11 cellular contexts compared by ENCODE assay signal in the genomic region with DNA sequence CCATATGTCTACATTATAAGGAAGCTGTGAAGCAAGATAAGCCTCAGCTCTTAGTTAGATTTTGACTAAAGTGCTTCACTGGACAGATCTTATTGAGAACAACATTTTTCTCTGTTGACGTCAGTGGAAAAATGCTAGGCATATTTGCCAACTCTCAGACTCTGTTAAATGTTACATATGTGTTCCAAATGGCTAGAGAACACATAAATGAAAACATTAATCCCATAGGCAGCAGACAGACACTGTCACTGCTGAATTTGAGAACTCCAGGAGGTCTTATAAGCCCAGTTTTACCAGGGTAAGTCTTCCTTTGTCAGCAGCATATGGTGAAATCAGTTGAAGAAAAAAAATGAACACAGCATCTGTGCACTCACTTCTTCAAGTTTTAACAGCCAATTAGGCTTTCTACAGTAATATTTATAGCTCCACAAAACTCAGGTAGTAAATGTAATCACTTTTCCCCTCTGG.
DNase-seq lines count a peak whose midpoint lies in the region; ATAC-seq, FAIRE-seq and TF ChIP-seq lines count a peak whose summit lies in the region.
"Had no signal": no experiment of that assay in that cellular context is flagged by ENCODE, and none has a peak within 500 bp of the region (broad histone marks: within the 10 kb centered on the region; RNA-seq: fewer than 3 reads in every experiment).

No MANE protein-coding gene starts in this region.

- DNase-seq in HS-27A (ENCODE audit: low read depth): peak; percentile 66
- no peak for DNase-seq in K562 (ENCODE audit: extremely low read depth in 1 of 4, low spot score in 3 of 4)
- peak; percentile 27 for DNase-seq in inferior parietal cortex (ENCODE audit: extremely low spot score)
- peak; percentile 49 for DNase-seq in stromal cell of bone marrow (ENCODE audit: low read depth)
- no peak for DNase-seq in activated CD8-positive, alpha-beta memory T cell treated with anti-CD3 and anti-CD28 coated beads for 24 hours
- no peak for DNase-seq in activated CD4-positive, alpha-beta memory T cell treated with anti-CD3 and anti-CD28 coated beads, Interleukin-2, amount 10 ng/mL, durations not matched to agents 7 days and 5 days
- DNase-seq in stimulated activated naive CD8-positive, alpha-beta T cell treated with anti-CD3 and anti-CD28 coated beads, Interleukin-15, Interleukin-2, amounts not matched to agents 100 U/mL and 50 U/mL, for 24 hours: no peak
- no peak for DNase-seq in NCI-H2081 (lab: John Stamatoyannopoulos, UW)
- DNase-seq: activated naive CD8-positive, alpha-beta T cell treated with anti-CD3 and anti-CD28 coated beads, Interleukin-2, amount 10 ng/mL, durations not matched to agents 7 days and 5 days; immature natural killer cell; T-helper 2 cell had no signal

- in situ Hi-C loops in K562 (cut with MboI): no loop called here

- no peaks in the 10 kb centered on the region; a peak in 1 of 5 replicates for H3K4me1 ChIP-seq in K562 (replicated peaks in 1 of 2; ENCODE audit: control insufficient read depth in 2 of 2, insufficient read depth in 2 of 2, low read length in 2 of 2)

- peaks cover 34% of the 10 kb centered on the region for H3K36me3 Mint-ChIP-seq in activated CD4-positive, alpha-beta memory T cell treated with anti-CD3 and anti-CD28 coated beads, Interleukin-2, amount 10 ng/mL, durations not matched to agents 7 days and 5 days (ENCODE audit: low read depth)

- no peak overlapping the region for H3K4me3 Mint-ChIP-seq in activated CD4-positive, alpha-beta memory T cell treated with anti-CD3 and anti-CD28 coated beads, Interleukin-2, amount 10 ng/mL, durations not matched to agents 7 days and 5 days
- H3K4me3 Mint-ChIP-seq: activated naive CD8-positive, alpha-beta T cell treated with anti-CD3 and anti-CD28 coated beads, Interleukin-2, amount 10 ng/mL, durations not matched to agents 7 days and 5 days; immature natural killer cell had no signal

- TF ChIP-seq CTCF in K562 (IDR thresholded peaks at IDR 0.05 in 2 of 3, conservative IDR thresholded peaks at IDR 0.05 in 1 of 3; ENCODE audit: insufficient read depth in 2 of 3, low read depth in 1 of 3, low read length in 3 of 3): no peak

- H3K4me2 ChIP-seq in K562 (ENCODE audit: insufficient read depth, low read length): no peak overlapping the region

- FAIRE-seq in K562 (lab: Jason Lieb, UNC): no peak

- H3K9ac ChIP-seq in K562 (ENCODE audit: insufficient read depth in 1 of 2, low read depth in 2 of 2, low read length in 2 of 2): no peak overlapping the region

- TF ChIP-seq EP300 in K562 (IDR thresholded peaks at IDR 0.05; ENCODE audit: low read length): no peak

- H3K4me3 ChIP-seq in K562: no peak overlapping the region

- TF ChIP-seq RAD21 in K562 (CRISPR knock-in tag; conservative IDR thresholded peaks at IDR 0.05 in 1 of 2, IDR thresholded peaks at IDR 0.05 in 1 of 2): no peak

- H3K36me3 ChIP-seq in K562 (ENCODE audit: control insufficient read depth, insufficient read depth, low read length): no peaks in the 10 kb centered on the region

- no peaks in the 10 kb centered on the region for H3K27me3 Mint-ChIP-seq in activated CD4-positive, alpha-beta memory T cell treated with anti-CD3 and anti-CD28 coated beads, Interleukin-2, amount 10 ng/mL, durations not matched to agents 7 days and 5 days

- CTCF ChIA-PET in K562 (lab: Yijun Ruan, JAX; ENCODE audit: low intra/inter-chr PET ratio): no interaction called here
- CTCF ChIA-PET in activated CD4-positive, alpha-beta memory T cell treated with anti-CD3 and anti-CD28 coated beads, Interleukin-2, amount 10 ng/mL, durations not matched to agents 7 days and 5 days (lab: Charles Lee): no interaction called here

- intact Hi-C loops in K562 (cut with micrococcal nuclease): no loop called here

- H3K4me1 Mint-ChIP-seq in activated CD4-positive, alpha-beta memory T cell treated with anti-CD3 and anti-CD28 coated beads, Interleukin-2, amount 10 ng/mL, durations not matched to agents 7 days and 5 days: peaks cover 20% of the 10 kb centered on the region

- no peak overlapping the region for H3K27ac Mint-ChIP-seq in activated CD4-positive, alpha-beta memory T cell treated with anti-CD3 and anti-CD28 coated beads, Interleukin-2, amount 10 ng/mL, durations not matched to agents 7 days and 5 days
- H3K27ac Mint-ChIP-seq: activated naive CD8-positive, alpha-beta T cell treated with anti-CD3 and anti-CD28 coated beads, Interleukin-2, amount 10 ng/mL, durations not matched to agents 7 days and 5 days; immature natural killer cell had no signal

- H3K27ac ChIP-seq in K562 (ENCODE audit: extremely low read depth, low read depth, low read length): no peak overlapping the region

- peak overlapping the region; percentile 22; the same call in 1 of the 2 replicates for H2AFZ ChIP-seq in K562 (ENCODE audit: low read depth, low read length)

- BruUV-seq in K562 (replicated peaks; lab: Mats Ljungman, UMichigan): no TSS peak

- no peaks in the 10 kb centered on the region for H3K27me3 ChIP-seq in K562 (ENCODE audit: control insufficient read depth in 2 of 2, insufficient read depth in 2 of 2, low read length in 2 of 2)

- 0% methylated on average over 1 of the region's 1 CpG for WGBS in K562 (ENCODE audit: insufficient coverage, low coverage, missing lambda C conversion rate)

- H3K79me2 ChIP-seq in K562 (ENCODE audit: control insufficient read depth, insufficient read depth, low read length): no peaks in the 10 kb centered on the region

- no peaks in the 10 kb centered on the region; the same call in 1 of the 2 replicates for H3K9me3 ChIP-seq in K562 (replicated peaks; ENCODE audit: control insufficient read depth, insufficient read depth, low read depth, low read length)

- no peaks in the 10 kb centered on the region for H3K9me1 ChIP-seq in K562 (ENCODE audit: control insufficient read depth, insufficient read depth, low read length)

- H4K20me1 ChIP-seq in K562 (replicated peaks; ENCODE audit: control insufficient read depth, insufficient read depth, low read length): no peaks in the 10 kb centered on the region

- TF ChIP-seq POLR2A in K562 (conservative IDR thresholded peaks at IDR 0.05): no peak

- POLR2A ChIA-PET in K562 (lab: Yijun Ruan, JAX): no interaction called here
- POLR2A ChIA-PET in activated CD4-positive, alpha-beta memory T cell treated with anti-CD3 and anti-CD28 coated beads, Interleukin-2, amount 10 ng/mL, durations not matched to agents 7 days and 5 days (lab: Charles Lee): no interaction called here

- peaks cover 8% of the 10 kb centered on the region for H3K9me3 Mint-ChIP-seq in activated CD4-positive, alpha-beta memory T cell treated with anti-CD3 and anti-CD28 coated beads, Interleukin-2, amount 10 ng/mL, durations not matched to agents 7 days and 5 days
- H3K9me3 Mint-ChIP-seq: immature natural killer cell had no signal

- peak; percentile 44; the same call in 2 of the 3 replicates for ATAC-seq in K562
- no peak for ATAC-seq in stimulated activated naive CD8-positive, alpha-beta T cell treated with anti-CD3 and anti-CD28 coated beads, Interleukin-15, Interleukin-2, amounts not matched to agents 100 U/mL and 50 U/mL, for 24 hours

TF ChIP-seq in K562, 482 proteins besides CTCF, POLR2A, EP300 and RAD21 (continues in another document):
- TF ChIP-seq, protein P1, sequence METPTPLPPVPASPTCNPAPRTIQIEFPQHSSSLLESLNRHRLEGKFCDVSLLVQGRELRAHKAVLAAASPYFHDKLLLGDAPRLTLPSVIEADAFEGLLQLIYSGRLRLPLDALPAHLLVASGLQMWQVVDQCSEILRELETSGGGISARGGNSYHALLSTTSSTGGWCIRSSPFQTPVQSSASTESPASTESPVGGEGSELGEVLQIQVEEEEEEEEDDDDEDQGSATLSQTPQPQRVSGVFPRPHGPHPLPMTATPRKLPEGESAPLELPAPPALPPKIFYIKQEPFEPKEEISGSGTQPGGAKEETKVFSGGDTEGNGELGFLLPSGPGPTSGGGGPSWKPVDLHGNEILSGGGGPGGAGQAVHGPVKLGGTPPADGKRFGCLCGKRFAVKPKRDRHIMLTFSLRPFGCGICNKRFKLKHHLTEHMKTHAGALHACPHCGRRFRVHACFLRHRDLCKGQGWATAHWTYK (CRISPR knock-in tag; IDR thresholded peaks at IDR 0.05): no peak
- TF ChIP-seq SMARCA4 (IDR thresholded peaks at IDR 0.05): 0 out of 2 replicates have a peak, but pooled peaks have one; percentile 25
- TF ChIP-seq JUND (IDR thresholded peaks at IDR 0.05; ENCODE audit: borderline replicate concordance, low read depth, low read length): no peak
- peak; percentile 47; the same call in 1 of the 3 replicates for TF ChIP-seq JUND (tag; IDR thresholded peaks at IDR 0.05; ENCODE audit: borderline replicate concordance, low read depth, low read length)
- no peak for TF ChIP-seq MEIS2 (IDR thresholded peaks at IDR 0.05; ENCODE audit: partially characterized antibody)
- 0 out of 2 replicates have a peak, but pooled peaks have one; percentile 17 for TF ChIP-seq ATF7 (IDR thresholded peaks at IDR 0.05)
- no peak for TF ChIP-seq CHD1 (IDR thresholded peaks at IDR 0.05; ENCODE audit: low read length)
- no peak for TF ChIP-seq ILK (tag; IDR thresholded peaks at IDR 0.05; ENCODE audit: borderline replicate concordance, low read depth)
- TF ChIP-seq ARID1B (IDR thresholded peaks at IDR 0.05): 0 out of 2 replicates have a peak, but pooled peaks have one; percentile 19
- TF ChIP-seq, protein P2, sequence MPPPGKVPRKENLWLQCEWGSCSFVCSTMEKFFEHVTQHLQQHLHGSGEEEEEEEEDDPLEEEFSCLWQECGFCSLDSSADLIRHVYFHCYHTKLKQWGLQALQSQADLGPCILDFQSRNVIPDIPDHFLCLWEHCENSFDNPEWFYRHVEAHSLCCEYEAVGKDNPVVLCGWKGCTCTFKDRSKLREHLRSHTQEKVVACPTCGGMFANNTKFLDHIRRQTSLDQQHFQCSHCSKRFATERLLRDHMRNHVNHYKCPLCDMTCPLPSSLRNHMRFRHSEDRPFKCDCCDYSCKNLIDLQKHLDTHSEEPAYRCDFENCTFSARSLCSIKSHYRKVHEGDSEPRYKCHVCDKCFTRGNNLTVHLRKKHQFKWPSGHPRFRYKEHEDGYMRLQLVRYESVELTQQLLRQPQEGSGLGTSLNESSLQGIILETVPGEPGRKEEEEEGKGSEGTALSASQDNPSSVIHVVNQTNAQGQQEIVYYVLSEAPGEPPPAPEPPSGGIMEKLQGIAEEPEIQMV (tag; conservative IDR thresholded peaks at IDR 0.05; ENCODE audit: low read depth): no peak
- TF ChIP-seq CBFA2T3 (IDR thresholded peaks at IDR 0.05): peak; percentile 40; the same call in 1 of the 2 replicates

Comparison
In these comparisons a context has a peak if more than half of its experiments do, and no peak if none do; other contexts are left out.
1. DNase-seq: peak in HS-27A (single experiment), inferior parietal cortex (single experiment) and stromal cell of bone marrow (single experiment); none in K562 (0 of 4), activated CD8-positive, alpha-beta memory T cell treated with anti-CD3 and anti-CD28 coated beads for 24 hours (single experiment), activated CD4-positive, alpha-beta memory T cell treated with anti-CD3 and anti-CD28 coated beads, Interleukin-2, amount 10 ng/mL, durations not matched to agents 7 days and 5 days (single experiment), stimulated activated naive CD8-positive, alpha-beta T cell treated with anti-CD3 and anti-CD28 coated beads, Interleukin-15, Interleukin-2, amounts not matched to agents 100 U/mL and 50 U/mL, for 24 hours (single experiment) and NCI-H2081 (0 of 2).